In genomic region chr9:88747768-88748167, GRCh38 we compare ENCODE assay signal across 9 cellular contexts.
DNase-seq lines count a peak whose midpoint lies in the region; ATAC-seq and TF ChIP-seq lines count a peak whose summit lies in the region.
"Had no signal": no experiment of that assay in that cellular context is flagged by ENCODE, and none has a peak within 500 bp of the region (broad histone marks: within the 10 kb centered on the region; RNA-seq: fewer than 3 reads in every experiment).

No MANE protein-coding gene starts in this region.

- no peak overlapping the region for H2BK5ac ChIP-seq in H9 (ENCODE audit: insufficient read length, low read length)

- H3T11ph ChIP-seq in H9 (ENCODE audit: low read length) = no peak overlapping the region

- no peak overlapping the region for H4K5ac ChIP-seq in H9 (ENCODE audit: insufficient read length, low read depth, low read length)

- no peak overlapping the region for H4K91ac ChIP-seq in H9 (ENCODE audit: insufficient read length, low read depth, low read length)

- no peak overlapping the region for H3K18ac ChIP-seq in H9 (ENCODE audit: insufficient read length, low read depth, low read length)

- H2BK12ac ChIP-seq in H9 (ENCODE audit: insufficient read length, low read depth, low read length) = no peak overlapping the region

- H3K9ac ChIP-seq in H9 (ENCODE audit: extremely low read depth, insufficient read length, low read length) (no peak overlapping the region), SK-N-MC (ENCODE audit: insufficient read length) (no peak overlapping the region)

- H3K23ac ChIP-seq in H9 (ENCODE audit: insufficient read length, low read depth, low read length) = no peak overlapping the region

- no peaks in the 10 kb centered on the region for H3K27me3 ChIP-seq in H9 (ENCODE audit: insufficient read depth, low read length)
- H3K27me3 ChIP-seq in sigmoid colon = no peaks in the 10 kb centered on the region
- H3K27me3 ChIP-seq: right lobe of liver had no signal

- H3K27ac ChIP-seq in H9 (ENCODE audit: insufficient read length, low read depth, low read length) (no peak overlapping the region), SK-N-MC (peak overlapping the region; percentile 74), sigmoid colon (peak overlapping the region; percentile 40 to 75 (median 62))
- H3K27ac ChIP-seq: right lobe of liver had no signal

- H3K4me3 Mint-ChIP-seq in H9 = no peak overlapping the region

- H3K4me1 Mint-ChIP-seq in H9 = peaks cover 32 to 34% of the 10 kb centered on the region in 2 experiments

- no peak for TF ChIP-seq EP300 in sigmoid colon (IDR thresholded peaks at IDR 0.05)

- TF ChIP-seq CTCF in H9 (conservative IDR thresholded peaks at IDR 0.05) = no peak
- TF ChIP-seq CTCF in foreskin fibroblast (IDR thresholded peaks at IDR 0.05; ENCODE audit: low read depth, low read length) = no peak
- no peak for TF ChIP-seq CTCF in sigmoid colon (IDR thresholded peaks at IDR 0.05)

- H3K79me1 ChIP-seq in H9 (ENCODE audit: insufficient read depth, low read depth, low read length, poor library complexity, severe bottlenecking) = no peaks in the 10 kb centered on the region

- no peak overlapping the region for H3K56ac ChIP-seq in H9 (ENCODE audit: insufficient read length, low read depth, low read length)

- H3K9me3 Mint-ChIP-seq in H9 = no peaks in the 10 kb centered on the region; a peak in 2 of 5 replicates

- no CpG with 5 or more reads among the region's 5 CpGs for WGBS in H9 (ENCODE audit: extremely low coverage, insufficient read length, low lambda C conversion rate)
- 39 to 60% methylated on average over 5 of the region's 5 CpGs for WGBS in sigmoid colon, 2 donors

- H4K8ac ChIP-seq in H9 (replicated peaks; ENCODE audit: insufficient read length, low read depth, low read length) = no peak overlapping the region

- no peak overlapping the region for H2BK15ac ChIP-seq in H9 (ENCODE audit: low read depth, low read length)

- no peak overlapping the region for H2BK20ac ChIP-seq in H9 (ENCODE audit: low read depth, low read length, poor library complexity, severe bottlenecking)

- no peak overlapping the region for H3K14ac ChIP-seq in H9 (ENCODE audit: insufficient read depth, low read length)

- intact Hi-C loops in sigmoid colon (cut with DNase I) = loop anchor here (2.0 to 5.0 kb wide), 5 partner anchors 95 to 550 kb away; partner anchors contain the start of gene S1PR3

- no peaks in the 10 kb centered on the region for H3K79me2 ChIP-seq in H9 (ENCODE audit: insufficient read depth, low read length)

- no peaks in the 10 kb centered on the region for H4K20me1 ChIP-seq in H9 (ENCODE audit: control insufficient read depth, insufficient read depth, insufficient read length)

- TF ChIP-seq POLR2A in sigmoid colon (IDR thresholded peaks at IDR 0.05) = no peak

- H3K4me2 ChIP-seq in H9 (ENCODE audit: insufficient read depth, insufficient read length, low read length) = no peak overlapping the region

- no peaks in the 10 kb centered on the region for H3K23me2 ChIP-seq in H9 (ENCODE audit: insufficient read length, low read depth, low read length, poor library complexity, severe bottlenecking)

- DNase-seq in H9 (peak; percentile 62), SK-N-MC (ENCODE audit: low read depth, low spot score) (no peak), foreskin fibroblast (peak; percentile 96), sigmoid colon (peak; percentile 83), cortex of kidney (lab: John Stamatoyannopoulos, UW) (no peak), left lobe of liver (ENCODE audit: low spot score) (no peak)
- DNase-seq in activated T-cell treated with anti-CD3 and anti-CD28 coated beads, Interleukin-2, amount 50 U/mL, for 1 hour = no peak
- no peak for DNase-seq in effector CD4-positive, alpha-beta T cell

- ATAC-seq in left lobe of liver = no peak

- no peak overlapping the region for H2BK120ac ChIP-seq in H9 (ENCODE audit: low read depth, low read length, poor library complexity, severe bottlenecking)

- H3K27ac Mint-ChIP-seq in H9 = peak overlapping the region in 2 of 3 experiments; percentile 62 to 94; a peak in 3 of 7 replicates

- H3K9me3 ChIP-seq in H9 (ENCODE audit: control insufficient read depth, low read depth, low read length) (no peaks in the 10 kb centered on the region), SK-N-MC (ENCODE audit: low read depth, low read length) (no peaks in the 10 kb centered on the region), sigmoid colon (no peaks in the 10 kb centered on the region)
- H3K9me3 ChIP-seq: right lobe of liver had no signal

- no peak overlapping the region for H3K4ac ChIP-seq in H9 (ENCODE audit: low read depth, low read length)

- H3K4me3 ChIP-seq in SK-N-MC = no peak overlapping the region
- H3K4me3 ChIP-seq in foreskin fibroblast (ENCODE audit: low read depth in 1 of 2, low read length in 2 of 2) = no peak overlapping the region
- no peak overlapping the region for H3K4me3 ChIP-seq in sigmoid colon
- H3K4me3 ChIP-seq: right lobe of liver had no signal

- H3K4me1 ChIP-seq in H9 (ENCODE audit: insufficient read depth, low read length) (peaks cover 2% of the 10 kb centered on the region; the same call in 1 of the 2 replicates), sigmoid colon (peaks cover 2 to 70% (median 66%) of the 10 kb centered on the region in 4 donors)
- H3K4me1 ChIP-seq: right lobe of liver had no signal

- H3K36me3 ChIP-seq in SK-N-MC (ENCODE audit: insufficient read depth, low read length) (no peaks in the 10 kb centered on the region), sigmoid colon (no peaks in the 10 kb centered on the region)
- H3K36me3 ChIP-seq: right lobe of liver had no signal

- no peaks in the 10 kb centered on the region; a peak in 3 of 7 replicates for H3K36me3 Mint-ChIP-seq in H9 (ENCODE audit: insufficient read depth in 1 of 3, low read depth in 3 of 3)

- no peak overlapping the region for H2AK5ac ChIP-seq in H9 (ENCODE audit: insufficient read length, low read length)

- H2AFZ ChIP-seq in H9 (ENCODE audit: low read length) = no peak overlapping the region

- no peaks in the 10 kb centered on the region; the same call in 1 of the 2 replicates for H3K27me3 Mint-ChIP-seq in H9 (ENCODE audit: low read depth)

Comparison
In these comparisons a context has a peak if more than half of its experiments do, and no peak if none do; other contexts are left out.
1. DNase-seq: peak in H9 (single experiment), foreskin fibroblast (2 of 2) and sigmoid colon (single experiment); none in SK-N-MC (single experiment), cortex of kidney (single experiment), left lobe of liver (single experiment), activated T-cell treated with anti-CD3 and anti-CD28 coated beads, Interleukin-2, amount 50 U/mL, for 1 hour (single experiment) and effector CD4-positive, alpha-beta T cell (single experiment).